In the genomic region with DNA sequence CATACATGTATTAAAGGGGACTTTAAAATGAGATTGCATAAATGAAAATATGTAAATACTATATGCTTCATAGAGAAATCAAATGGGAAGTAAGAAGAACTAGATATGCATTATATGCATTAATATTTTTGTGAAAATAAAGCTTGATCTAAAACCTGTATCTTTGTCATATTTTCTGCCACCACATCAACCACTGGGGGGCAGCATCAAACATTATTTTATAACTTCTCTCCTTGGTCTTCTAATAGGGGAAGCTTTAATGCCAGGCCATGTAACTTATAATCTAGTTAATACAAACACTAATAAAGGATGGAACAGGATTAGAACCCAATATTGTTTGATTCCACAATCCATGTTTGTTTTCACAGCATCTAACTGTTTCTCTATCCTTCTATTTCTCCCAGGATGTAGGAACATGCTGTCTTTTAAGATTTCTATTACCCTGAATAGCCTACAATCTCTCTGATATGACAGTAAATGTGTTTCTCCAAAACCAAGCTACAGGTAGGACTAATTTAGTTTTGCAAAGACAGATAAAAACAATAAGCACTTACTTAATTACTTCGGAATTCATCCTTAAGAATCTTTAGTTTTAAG, we compare ENCODE assay signal across 9 cellular contexts. TPM values are rescaled to one million over a fixed set of nuclear protein-coding genes. Genes with fewer than 3 reads are reported as not detected.
DNase-seq lines count a peak whose midpoint lies in the region; ATAC-seq, FAIRE-seq and TF ChIP-seq lines count a peak whose summit lies in the region.
"Had no signal": no experiment of that assay in that cellular context is flagged by ENCODE, and none has a peak within 500 bp of the region (broad histone marks: within the 10 kb centered on the region; RNA-seq: fewer than 3 reads in every experiment).

No MANE protein-coding gene starts in this region.

- FAIRE-seq in astrocyte (lab: Jason Lieb, UNC) (no peak), GM12892 (lab: Jason Lieb, UNC) (no peak)

- peaks cover 7% of the 10 kb centered on the region for H3K4me1 Mint-ChIP-seq in astrocyte (ENCODE audit: low read depth, unreplicated experiment)

- H3K27me3 ChIP-seq in astrocyte (ENCODE audit: insufficient read depth, low read length): no peaks in the 10 kb centered on the region

- no peak overlapping the region for H3K9ac ChIP-seq in astrocyte (ENCODE audit: low read length)

- peak; percentile 3 for DNase-seq in DMS114 treated with DMSO at 0.1 percent for 48 hours (lab: John Stamatoyannopoulos, UW; ENCODE audit: unreplicated experiment)
- DNase-seq in NCI-H460 (ENCODE audit: extremely low read depth, low read depth): peak; percentile 21
- no peak for DNase-seq in astrocyte (ENCODE audit: low read depth)
- DNase-seq in iPS-NIHi11 (ENCODE audit: low spot score): peak; percentile 28
- peak; percentile 15 for DNase-seq in stimulated activated CD8-positive, alpha-beta memory T cell treated with anti-CD3 and anti-CD28 coated beads, Interleukin-12 subunit alpha, Interleukin-12 subunit beta, amount 100 ng/mL, for 1 hour (ENCODE audit: low read depth)
- no peak for DNase-seq in GM12892 (ENCODE audit: insufficient read length)

- no peaks in the 10 kb centered on the region for H3K4me1 ChIP-seq in astrocyte (ENCODE audit: insufficient read depth, low read length)

- H4K20me1 ChIP-seq in astrocyte (ENCODE audit: insufficient read depth, low read length): no peaks in the 10 kb centered on the region

- no peak for TF ChIP-seq POLR2A in GM12892 (IDR thresholded peaks at IDR 0.05; ENCODE audit: low read depth, low read length)

- H3K79me2 ChIP-seq in astrocyte (ENCODE audit: insufficient read depth, low read length): no peaks in the 10 kb centered on the region

- H3K36me3 Mint-ChIP-seq in astrocyte (ENCODE audit: low read depth, unreplicated experiment): no peaks in the 10 kb centered on the region

- no peak overlapping the region for H3K27ac Mint-ChIP-seq in astrocyte (ENCODE audit: unreplicated experiment)

- H3K9me3 ChIP-seq in astrocyte (ENCODE audit: insufficient read depth, low read depth, low read length): no peaks in the 10 kb centered on the region

- H3K27me3 Mint-ChIP-seq in astrocyte (ENCODE audit: low read depth, unreplicated experiment): peaks cover 3% of the 10 kb centered on the region

- H3K27ac ChIP-seq in astrocyte (ENCODE audit: low read depth, low read length): no peak overlapping the region

- H3K4me3 ChIP-seq in astrocyte (ENCODE audit: insufficient read depth, low read depth, low read length): no peak overlapping the region

- no peak overlapping the region for H3K4me3 Mint-ChIP-seq in astrocyte (ENCODE audit: unreplicated experiment)

- H3K9me3 Mint-ChIP-seq in astrocyte (ENCODE audit: unreplicated experiment): no peaks in the 10 kb centered on the region

- TF ChIP-seq CTCF in astrocyte (IDR thresholded peaks at IDR 0.05; ENCODE audit: insufficient read depth, low read depth, low read length): peak; percentile 64

- H3K4me2 ChIP-seq in astrocyte (ENCODE audit: low read length): no peak overlapping the region

- no peaks in the 10 kb centered on the region for H3K36me3 ChIP-seq in astrocyte (ENCODE audit: insufficient read depth, low read length)

- ATAC-seq in GM21723 (IDR thresholded peaks at IDR 0.05; ENCODE audit: unreplicated experiment): peak; percentile 56
- ATAC-seq in GM18873 (IDR thresholded peaks at IDR 0.05; ENCODE audit: low FRiP score, unreplicated experiment): no peak

- no peak overlapping the region for H2AFZ ChIP-seq in astrocyte (ENCODE audit: low read depth, low read length)

RNA-seq across cellular contexts. Expression of gene QRFPR, which starts 10.0 kb away (rescaled TPM):
- not detected in 2 replicates for total RNA-seq in NCI-H460 (2014; rRNA removed; shearing (Covaris generic))
- polyA plus RNA-seq in NCI-H460 (2014; cell fraction: nucleus; rRNA removed): not detected in 2 replicates
- not detected in 2 replicates for total RNA-seq in astrocyte
- polyA plus RNA-seq in GM12892 (2012; ENCODE audit: missing spikeins): not detected
- total RNA-seq: T-helper 2 cell treated with Interferon-gamma antibody and Interleukin-4, amounts not matched to agents 100 ng/mL and 5 ng/mL, for 36 hours had no signal

Comparison
In these comparisons a context has a peak if more than half of its experiments do, and no peak if none do; other contexts are left out.
1. DNase-seq: peak in DMS114 treated with DMSO at 0.1 percent for 48 hours (single experiment), NCI-H460 (single experiment), iPS-NIHi11 (single experiment) and stimulated activated CD8-positive, alpha-beta memory T cell treated with anti-CD3 and anti-CD28 coated beads, Interleukin-12 subunit alpha, Interleukin-12 subunit beta, amount 100 ng/mL, for 1 hour (single experiment); none in astrocyte (single experiment) and GM12892 (single experiment).